ENCODE assay signal across 30 cellular contexts in the genomic region with DNA sequence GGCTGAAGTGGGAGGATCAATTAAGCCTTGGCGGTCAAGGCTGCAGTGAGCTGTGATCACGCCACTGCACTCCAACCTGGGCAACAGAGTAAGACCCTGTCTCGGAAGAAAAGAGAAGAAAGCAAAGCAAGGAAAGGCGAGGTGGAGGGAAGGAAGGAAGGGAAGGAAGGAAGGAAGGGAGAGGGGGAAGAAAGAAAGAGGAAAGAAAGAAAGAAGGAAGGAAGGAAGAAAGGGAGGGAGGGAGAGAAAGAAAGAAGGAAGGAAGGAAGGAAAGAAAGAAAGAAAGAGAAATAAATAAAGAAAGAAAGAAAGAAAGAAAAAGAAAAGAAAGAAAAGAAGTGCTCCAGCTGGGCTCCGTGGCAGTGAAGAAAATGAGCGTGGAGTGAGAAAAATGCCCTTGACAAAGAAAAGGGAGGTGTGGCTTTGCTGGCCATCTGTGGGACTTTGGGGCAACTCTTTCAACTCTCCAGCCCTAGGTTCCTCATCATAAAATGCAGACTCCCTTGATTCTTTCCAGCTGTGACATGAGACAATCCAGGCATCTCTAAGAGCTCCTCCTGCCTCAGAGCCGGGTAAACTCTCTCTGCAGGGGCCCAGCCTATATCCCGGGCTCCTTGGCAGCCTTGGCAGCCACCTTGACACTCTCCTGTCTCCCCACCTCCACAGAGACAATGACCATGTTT. TPM values are rescaled to one million over a fixed set of nuclear protein-coding genes. Genes with fewer than 3 reads are reported as not detected.
"Had no signal": no experiment of that assay in that cellular context is flagged by ENCODE, and none has a peak within 500 bp of the region (broad histone marks: within the 10 kb centered on the region; RNA-seq: fewer than 3 reads in every experiment).

No MANE protein-coding gene starts in this region.

- H3K4me3 Mint-ChIP-seq: activated B cell treated with CpG ODN at 0.5 μM for 24 hours; activated CD4-positive, alpha-beta T cell treated with anti-CD3 and anti-CD28 coated beads for 36 hours; activated naive CD4-positive, alpha-beta T cell treated with anti-CD3 and anti-CD28 coated beads for 36 hours; activated naive CD8-positive, alpha-beta T cell treated with anti-CD3 and anti-CD28 coated beads for 36 hours; nephron progenitor cell; stimulated activated effector memory CD8-positive, alpha-beta T cell treated with anti-CD3 and anti-CD28 coated beads, Interleukin-12 subunit alpha, Interleukin-12 subunit beta, amount 100 ng/mL, for 72 hours; stimulated activated naive CD8-positive, alpha-beta T cell treated with anti-CD3 and anti-CD28 coated beads, Interleukin-15, amount 100 ng/mL, for 72 hours; type B pancreatic cell had no signal

- DNase-seq: activated B cell treated with CpG ODN at 0.5 μM for 24 hours; activated CD4-positive, alpha-beta T cell treated with anti-CD3 and anti-CD28 coated beads for 36 hours; activated CD8-positive, alpha-beta memory T cell treated with anti-CD3 and anti-CD28 coated beads for 24 hours; activated effector memory CD4-positive, alpha-beta T cell treated with anti-CD3 and anti-CD28 coated beads, Interleukin-2, amount 50 U/mL, for 16 hours; activated naive CD4-positive, alpha-beta T cell treated with anti-CD3 and anti-CD28 coated beads for 36 hours; activated naive CD8-positive, alpha-beta T cell treated with anti-CD3 and anti-CD28 coated beads for 36 hours; amniotic stem cell; dermis blood vessel endothelial cell; effector CD4-positive, alpha-beta T cell; head of caudate nucleus; hypothalamus; left ventricle myocardium inferior; nephron progenitor cell; ovary; sigmoid colon; small intestine; stimulated activated CD4-positive, alpha-beta T cell treated with anti-CD3 and anti-CD28 coated beads, Interleukin-4, amount 100 ng/mL, for 24 hours; stimulated activated naive CD8-positive, alpha-beta T cell treated with anti-CD3 and anti-CD28 coated beads, Interleukin-15, amount 100 ng/mL, for 72 hours; substantia nigra; T-helper 2 cell; uterus had no signal

- FAIRE-seq: astrocyte, small intestine had no signal

- H3K36me3 Mint-ChIP-seq: activated naive CD8-positive, alpha-beta T cell treated with anti-CD3 and anti-CD28 coated beads for 36 hours; stimulated activated effector memory CD8-positive, alpha-beta T cell treated with anti-CD3 and anti-CD28 coated beads, Interleukin-12 subunit alpha, Interleukin-12 subunit beta, amount 100 ng/mL, for 72 hours; type B pancreatic cell had no signal

- H3K27me3 ChIP-seq: ovary, sigmoid colon, uterus had no signal

- H3K9me3 Mint-ChIP-seq: activated B cell treated with CpG ODN at 0.5 μM for 24 hours; activated naive CD4-positive, alpha-beta T cell treated with anti-CD3 and anti-CD28 coated beads for 36 hours; activated naive CD8-positive, alpha-beta T cell treated with anti-CD3 and anti-CD28 coated beads for 36 hours; nephron progenitor cell; stimulated activated effector memory CD8-positive, alpha-beta T cell treated with anti-CD3 and anti-CD28 coated beads, Interleukin-12 subunit alpha, Interleukin-12 subunit beta, amount 100 ng/mL, for 72 hours; stimulated activated naive CD8-positive, alpha-beta T cell treated with anti-CD3 and anti-CD28 coated beads, Interleukin-15, amount 100 ng/mL, for 72 hours; type B pancreatic cell had no signal

- H3K27ac Mint-ChIP-seq: activated B cell treated with CpG ODN at 0.5 μM for 24 hours; activated CD4-positive, alpha-beta T cell treated with anti-CD3 and anti-CD28 coated beads for 36 hours; activated naive CD4-positive, alpha-beta T cell treated with anti-CD3 and anti-CD28 coated beads for 36 hours; activated naive CD8-positive, alpha-beta T cell treated with anti-CD3 and anti-CD28 coated beads for 36 hours; nephron progenitor cell; progenitor cell of endocrine pancreas; stimulated activated naive CD8-positive, alpha-beta T cell treated with anti-CD3 and anti-CD28 coated beads, Interleukin-15, amount 100 ng/mL, for 72 hours; type B pancreatic cell had no signal

- H3K27ac ChIP-seq: esophagus muscularis mucosa, gastroesophageal sphincter, left ventricle myocardium inferior, ovary, sigmoid colon, uterus had no signal

- H3K27me3 Mint-ChIP-seq: stimulated activated naive CD8-positive, alpha-beta T cell treated with anti-CD3 and anti-CD28 coated beads, Interleukin-15, amount 100 ng/mL, for 72 hours had no signal

- H3K9me3 ChIP-seq: esophagus muscularis mucosa, gastroesophageal sphincter, left ventricle myocardium inferior, ovary, sigmoid colon, uterus had no signal

- ATAC-seq: activated CD4-positive, alpha-beta T cell treated with anti-CD3 and anti-CD28 coated beads for 36 hours; gastroesophageal sphincter; stimulated activated effector memory CD8-positive, alpha-beta T cell treated with anti-CD3 and anti-CD28 coated beads, Interleukin-12 subunit alpha, Interleukin-12 subunit beta, amount 100 ng/mL, for 72 hours; stimulated activated naive CD8-positive, alpha-beta T cell treated with anti-CD3 and anti-CD28 coated beads, Interleukin-15, amount 100 ng/mL, for 72 hours had no signal

- H3K36me3 ChIP-seq: esophagus muscularis mucosa, gastroesophageal sphincter, left ventricle myocardium inferior, ovary, sigmoid colon, uterus had no signal

- H3K4me1 ChIP-seq: esophagus muscularis mucosa, gastroesophageal sphincter, left ventricle myocardium inferior, sigmoid colon, uterus had no signal

- H3K4me3 ChIP-seq: esophagus muscularis mucosa, gastroesophageal sphincter, left ventricle myocardium inferior, ovary, sigmoid colon, uterus had no signal

RNA-seq across cellular contexts. Expression of a gene that starts 2.4 kb away (rescaled TPM):
- total RNA-seq: activated B cell treated with CpG ODN at 0.5 μM for 24 hours, astrocyte, dermis blood vessel endothelial cell, lung microvascular endothelial cell, mucosa of gallbladder, progenitor cell of endocrine pancreas, renal cortical epithelial cell had no signal

RNA-seq across cellular contexts. Expression of a gene that starts 37.6 kb away (rescaled TPM):
- total RNA-seq: activated B cell treated with CpG ODN at 0.5 μM for 24 hours; activated CD4-positive, alpha-beta T cell treated with anti-CD3 and anti-CD28 coated beads for 36 hours; activated naive CD4-positive, alpha-beta T cell treated with anti-CD3 and anti-CD28 coated beads for 36 hours; activated naive CD8-positive, alpha-beta T cell treated with anti-CD3 and anti-CD28 coated beads for 36 hours; astrocyte; dermis blood vessel endothelial cell; esophagus muscularis mucosa; left ventricle myocardium inferior; lung microvascular endothelial cell; mucosa of gallbladder; progenitor cell of endocrine pancreas; renal cortical epithelial cell; sigmoid colon had no signal
- polyA plus RNA-seq: small intestine had no signal
